23 cellular contexts compared by ENCODE assay signal in the genomic region with DNA sequence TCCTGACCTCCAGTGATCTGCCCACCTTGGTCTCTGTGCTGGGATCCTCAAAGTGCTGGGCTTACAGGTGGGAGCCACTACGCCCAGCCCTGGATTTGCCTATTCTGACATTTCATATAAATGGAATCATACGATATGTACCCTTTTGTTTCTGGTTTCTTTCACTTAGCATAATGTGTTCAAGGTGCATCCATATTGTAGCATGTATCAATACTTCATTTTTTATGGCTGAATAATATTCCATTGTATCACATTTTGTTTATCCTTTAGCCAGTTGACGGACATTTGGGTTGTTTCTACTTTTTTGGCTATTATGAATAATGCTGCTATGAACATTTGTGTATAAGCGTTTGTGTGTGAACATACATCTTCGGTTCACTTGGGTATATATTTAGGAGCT. TPM values are rescaled to one million over a fixed set of nuclear protein-coding genes. Genes with fewer than 3 reads are reported as not detected.
A peak's percentile ranks its signal among the peaks of the same experiment; 100 is the strongest.
DNase-seq lines count a peak whose midpoint lies in the region; ATAC-seq, FAIRE-seq and TF ChIP-seq lines count a peak whose summit lies in the region.
"Had no signal": no experiment of that assay in that cellular context is flagged by ENCODE, and none has a peak within 500 bp of the region (broad histone marks: within the 10 kb centered on the region; RNA-seq: fewer than 3 reads in every experiment).

No MANE protein-coding gene starts in this region.

- H2AFZ ChIP-seq in GM12878 (ENCODE audit: control insufficient read depth, low read depth, low read length) (no peak overlapping the region), PC-3 (ENCODE audit: low read length) (no peak overlapping the region)

- no peaks in the 10 kb centered on the region for H3K9me3 Mint-ChIP-seq in activated T-cell treated with anti-CD3 and anti-CD28 coated beads, Interleukin-2, amount 50 U/mL, for 24 hours
- H3K9me3 Mint-ChIP-seq in Calu3 (ENCODE audit: low read depth, unreplicated experiment) = no peaks in the 10 kb centered on the region
- H3K9me3 Mint-ChIP-seq: CD8-positive, alpha-beta memory T cell had no signal

- H3K79me2 ChIP-seq in GM12878 (ENCODE audit: control insufficient read depth, insufficient read depth, low read length) (peaks cover 3% of the 10 kb centered on the region), PC-3 (ENCODE audit: low read length) (peaks cover 2% of the 10 kb centered on the region)

- no peak for ATAC-seq in A549
- ATAC-seq in GM12878 = no peak
- no peak for ATAC-seq in PC-3

- TF ChIP-seq CTCF in A549 (IDR thresholded peaks at IDR 0.05) = no peak
- no peak for TF ChIP-seq CTCF in HL-60 (IDR thresholded peaks at IDR 0.05; ENCODE audit: insufficient read depth, low read length)
- TF ChIP-seq CTCF in GM12878 (IDR thresholded peaks at IDR 0.05 in 2 of 3, conservative IDR thresholded peaks at IDR 0.05 in 1 of 3; ENCODE audit: control insufficient read depth in 2 of 3, extremely low read depth in 1 of 3, insufficient read depth in 1 of 3, low read depth in 3 of 3, low read length in 3 of 3) = no peak
- no peak for TF ChIP-seq CTCF in Calu3 (IDR thresholded peaks at IDR 0.05; ENCODE audit: unreplicated experiment)
- TF ChIP-seq CTCF in PC-3 (conservative IDR thresholded peaks at IDR 0.05; ENCODE audit: low read depth, low read length) = no peak

- H3K27me3 ChIP-seq in HL-60 (ENCODE audit: insufficient read depth, poor library complexity, severe bottlenecking) (no peaks in the 10 kb centered on the region), GM12878 (replicated peaks in 1 of 2; ENCODE audit: control insufficient read depth in 2 of 2, insufficient read depth in 2 of 2, low read length in 1 of 2) (no peaks in the 10 kb centered on the region), PC-3 (ENCODE audit: low read length) (no peaks in the 10 kb centered on the region)
- H3K27me3 ChIP-seq: SJCRH30 had no signal

- H3F3A ChIP-seq in PC-3 (ENCODE audit: low read length, unreplicated experiment) = no peaks in the 10 kb centered on the region

- H3K27me3 Mint-ChIP-seq in activated T-cell treated with anti-CD3 and anti-CD28 coated beads, Interleukin-2, amount 50 U/mL, for 24 hours = peaks cover 13% of the 10 kb centered on the region
- peaks cover 14% of the 10 kb centered on the region for H3K27me3 Mint-ChIP-seq in Calu3 (ENCODE audit: unreplicated experiment)

- in situ Hi-C loops in GM12878 (cut with MboI) = no loop called here

- H3K9me3 ChIP-seq in A549 = no peaks in the 10 kb centered on the region
- no peaks in the 10 kb centered on the region; the same call in 2 of the 3 replicates for H3K9me3 ChIP-seq in GM12878 (replicated peaks; ENCODE audit: control insufficient read depth, insufficient read depth, low read length)
- H3K9me3 ChIP-seq in PC-3 (ENCODE audit: low read length) = no peaks in the 10 kb centered on the region
- H3K9me3 ChIP-seq: SJCRH30 had no signal

- TF ChIP-seq RAD21 in A549 (conservative IDR thresholded peaks at IDR 0.05 in 1 of 2, IDR thresholded peaks at IDR 0.05 in 1 of 2) (no peak), GM12878 (IDR thresholded peaks at IDR 0.05; ENCODE audit: insufficient read depth, low read depth, low read length) (no peak)

- SMC1A ChIA-PET in GM12878 (lab: Charles Lee; ENCODE audit: uncharacterized antibody, unreplicated experiment) = no interaction called here

- intact Hi-C loops in GM12878 (cut with micrococcal nuclease; ENCODE audit: unreplicated experiment) (loop anchor here (10.0 kb wide), 1 partner anchor 434 kb away; no protein-coding TSS in a partner anchor), Calu3 (cut with micrococcal nuclease; ENCODE audit: unreplicated experiment) (no loop called here), PC-3 (cut with micrococcal nuclease) (no loop called here)

- peaks cover 57% of the 10 kb centered on the region for H3K4me1 Mint-ChIP-seq in activated T-cell treated with anti-CD3 and anti-CD28 coated beads, Interleukin-2, amount 50 U/mL, for 24 hours (ENCODE audit: low read depth)
- peaks cover 14% of the 10 kb centered on the region for H3K4me1 Mint-ChIP-seq in Calu3 (ENCODE audit: low read depth, unreplicated experiment)

- H3K4me3 ChIP-seq in A549 (no peak overlapping the region), HL-60 (replicated peaks; ENCODE audit: insufficient read depth, low read length) (no peak overlapping the region), GM12878 (no peak overlapping the region), PC-3 (ENCODE audit: low read length) (no peak overlapping the region)
- H3K4me3 ChIP-seq: SJCRH30 had no signal

- H3K27ac Mint-ChIP-seq in activated T-cell treated with anti-CD3 and anti-CD28 coated beads, Interleukin-2, amount 50 U/mL, for 24 hours = peak overlapping the region; percentile 35
- no peak overlapping the region for H3K27ac Mint-ChIP-seq in Calu3 (ENCODE audit: unreplicated experiment)
- H3K27ac Mint-ChIP-seq: CD8-positive, alpha-beta memory T cell had no signal

- no peaks in the 10 kb centered on the region for H3K36me3 ChIP-seq in GM12878 (ENCODE audit: control insufficient read depth in 2 of 2, insufficient read depth in 2 of 2, low read length in 1 of 2)
- H3K36me3 ChIP-seq in PC-3 (ENCODE audit: low read depth, low read length) = no peaks in the 10 kb centered on the region
- H3K36me3 ChIP-seq: SJCRH30 had no signal

- TF ChIP-seq EP300 in A549 (IDR thresholded peaks at IDR 0.05) (no peak), GM12878 (IDR thresholded peaks at IDR 0.05; ENCODE audit: borderline replicate concordance in 1 of 2, control insufficient read depth in 1 of 2, low read depth in 2 of 2, low read length in 2 of 2) (no peak)

- RAD21 ChIA-PET in GM12878 (lab: Charles Lee; ENCODE audit: unreplicated experiment) = interaction anchor here (1.0 kb wide), 1 partner anchor 24 kb away, joined by 3 read pairs; no protein-coding TSS in a partner anchor

- peaks cover 21% of the 10 kb centered on the region for H3K4me1 ChIP-seq in A549
- peaks cover 7% of the 10 kb centered on the region for H3K4me1 ChIP-seq in GM12878 (ENCODE audit: control insufficient read depth, insufficient read depth, low read length)
- H3K4me1 ChIP-seq in PC-3 (ENCODE audit: insufficient read depth, low read length) = peaks cover 7% of the 10 kb centered on the region

- no peaks in the 10 kb centered on the region for H4K20me1 ChIP-seq in GM12878 (ENCODE audit: control insufficient read depth, insufficient read depth)
- no peaks in the 10 kb centered on the region for H4K20me1 ChIP-seq in PC-3 (ENCODE audit: low read length)

- BruUV-seq in GM12878 (replicated peaks; lab: Mats Ljungman, UMichigan) = no TSS peak
- no TSS peak for BruUV-seq in Calu3 (replicated peaks; lab: Mats Ljungman, UMichigan)
- no TSS peak for BruUV-seq in PC-3 (replicated peaks; lab: Mats Ljungman, UMichigan)

- H3K4me2 ChIP-seq in A549 (no peak overlapping the region), GM12878 (ENCODE audit: control insufficient read depth, insufficient read depth) (no peak overlapping the region), PC-3 (ENCODE audit: low read length) (no peak overlapping the region)
- H3K4me2 ChIP-seq: KMS-11 had no signal

- H3K27ac ChIP-seq in A549 (no peak overlapping the region), HL-60 (replicated peaks) (peak overlapping the region; percentile 73), GM12878 (ENCODE audit: control insufficient read depth, insufficient read depth) (no peak overlapping the region), PC-3 (ENCODE audit: low read length) (no peak overlapping the region)
- H3K27ac ChIP-seq: KMS-11, RWPE1, SJCRH30 had no signal

- TF ChIP-seq POLR2A in A549 (IDR thresholded peaks at IDR 0.05; ENCODE audit: low read length) (no peak), GM12878 (IDR thresholded peaks at IDR 0.05; ENCODE audit: low read depth, low read length) (no peak)

- H3K9ac ChIP-seq in GM12878 (ENCODE audit: control insufficient read depth, insufficient read depth, low read length) = no peak overlapping the region
- no peak overlapping the region for H3K9ac ChIP-seq in PC-3 (ENCODE audit: low read length)
- H3K9ac ChIP-seq: KMS-11 had no signal

- no peaks in the 10 kb centered on the region for H3K9me2 ChIP-seq in PC-3 (replicated peaks; ENCODE audit: low read length)

- POLR2A ChIA-PET in A549 (lab: Yijun Ruan, JAX) (no interaction called here), GM12878 (lab: Charles Lee) (no interaction called here), PC-3 (lab: Charles Lee; ENCODE audit: unreplicated experiment) (no interaction called here)

- DNase-seq in activated T-cell treated with anti-CD3 and anti-CD28 coated beads, Interleukin-2, amount 50 U/mL, for 24 hours = no peak
- no peak for DNase-seq in activated T-cell treated with anti-CD3 and anti-CD28 coated beads, Interleukin-2, amount 50 U/mL, for 1 hour
- DNase-seq in A549 (ENCODE audit: low read depth in 1 of 2, low spot score in 1 of 2) = no peak
- DNase-seq in HL-60 (ENCODE audit: low read depth in 1 of 2, low spot score in 1 of 2) = no peak
- DNase-seq in GM12878 (ENCODE audit: low read depth, low spot score) = no peak
- DNase-seq in Calu3 = no peak
- no peak for DNase-seq in PC-3
- DNase-seq in RCC 7860 (ENCODE audit: low spot score) = no peak
- DNase-seq: C1 segment of cervical spinal cord; CD8-positive, alpha-beta memory T cell; H7; NCI-H1417 treated with DMSO at 0.1 percent for 48 hours; NCI-H187 treated with DMSO at 0.1 percent for 48 hours; NCI-H2227 treated with DMSO at 0.1 percent for 48 hours; NCI-H510A treated with DMSO at 0.1 percent for 48 hours; NCI-H82; OCI-M1; SJCRH30 had no signal

- no peak overlapping the region for H3K4me3 Mint-ChIP-seq in activated T-cell treated with anti-CD3 and anti-CD28 coated beads, Interleukin-2, amount 50 U/mL, for 24 hours
- H3K4me3 Mint-ChIP-seq in Calu3 (ENCODE audit: low read depth, unreplicated experiment) = no peak overlapping the region

- peaks cover 2% of the 10 kb centered on the region for H3K36me3 Mint-ChIP-seq in activated T-cell treated with anti-CD3 and anti-CD28 coated beads, Interleukin-2, amount 50 U/mL, for 24 hours (ENCODE audit: low read depth)
- peaks cover 11% of the 10 kb centered on the region for H3K36me3 Mint-ChIP-seq in Calu3 (ENCODE audit: insufficient read depth, unreplicated experiment)

- 92% methylated on average over 5 of the region's 5 CpGs for WGBS in A549 (ENCODE audit: missing lambda C conversion rate)
- WGBS in GM12878 (ENCODE audit: insufficient coverage, insufficient replicate concordance, low lambda C conversion rate, missing lambda C conversion rate) = 86% methylated on average over 5 of the region's 5 CpGs

- CTCF ChIA-PET in A549 (lab: Yijun Ruan, JAX) (interaction anchor here (1.4 to 5.3 kb wide), 3 partner anchors 15 to 24 kb away, joined by 3 to 66 read pairs (median 4); no protein-coding TSS in a partner anchor), GM12878 (lab: Yijun Ruan, JAX) (interaction anchor here (0.9 to 11.3 kb wide), 3 partner anchors 9 to 23 kb away, joined by 4 to 227 read pairs (median 8); no protein-coding TSS in a partner anchor), Calu3 (lab: Charles Lee) (no interaction called here), PC-3 (lab: Charles Lee) (no interaction called here)

- no peak for FAIRE-seq in A549 (lab: Jason Lieb, UNC)
- FAIRE-seq in GM12878 (lab: Jason Lieb, UNC) = no peak
- no peak for FAIRE-seq in RCC 7860 (lab: Jason Lieb, UNC)
- FAIRE-seq: D721Med, GM12892, GM18507 had no signal

RNA-seq across cellular contexts. Expression of a gene that starts 4.8 kb away (rescaled TPM):
- polyA plus RNA-seq in A549 (2011; rRNA removed) (94.6 and 179 TPM in 2 replicates), A549 (2017; fragmentation: RNase III; extraction: RNeasy Plus Mini Kit Qiagen cat#74134 plus additional on column Dnase treatment) (22.0 to 24.2 TPM (median 24.2 TPM) in 3 replicates), GM12878 (2011; rRNA removed) (198 and 232 TPM in 2 replicates), GM12878 (2014; fragmentation: Illumina TruSeq; extraction: Trizol) (22.1 and 24.2 TPM in 2 replicates), GM12878 (2014; fragmentation: Nextera tagmentation; extraction: Ambion mirVana) (10 to 100 TPM; 37.4 to 44.0 TPM), GM12878 (2014; rRNA removed) (26.1 and 29.6 TPM in 2 replicates), GM12878 (2016; fragmentation: Nextera tagmentation; extraction: Ambion mirVana) (10 to 100 TPM; 24.5 to 28.4 TPM)
- polyA plus RNA-seq in A549 (2012; cell fraction: cytosol; rRNA removed) = 46.7 and 46.9 TPM in 2 replicates
- 16.5 and 23.0 TPM in 2 replicates for polyA plus RNA-seq in A549 (2012; cell fraction: nucleus; rRNA removed)
- 127 and 199 TPM in 2 replicates for polyA minus RNA-seq in A549 (2011; rRNA and poly(A)+ RNA removed)
- 232 and 244 TPM in 2 replicates for total RNA-seq in GM12878 (2013; cell fraction: nucleolus; rRNA removed)
- total RNA-seq in GM12878 (2014; rRNA removed) (15.1 and 16.4 TPM in 2 replicates), GM12878 (2014; rRNA removed; fragmentation: Illumina TruSeq; extraction: Trizol) (19.6 and 21.2 TPM in 2 replicates), GM12878 (2021) (12.0 and 14.1 TPM in 2 replicates), Calu3 (2022) (14.5 and 17.4 TPM in 2 replicates), PC-3 (2014; rRNA removed) (25.7 and 29.1 TPM in 2 replicates)
- 22.4 TPM for polyA plus RNA-seq in GM12878 (2011; ENCODE audit: low read depth)
- 184 and 280 TPM in 2 replicates for polyA plus RNA-seq in GM12878 (2011; cell fraction: cytosol; rRNA removed)
- polyA plus RNA-seq in GM12878 (2011; cell fraction: nucleus; rRNA removed) = 85.4 and 130 TPM in 2 replicates
- polyA plus RNA-seq in GM12878 (2012) = 26.2 and 86.6 TPM in 2 replicates
- polyA minus RNA-seq in GM12878 (2011; rRNA and poly(A)+ RNA removed) = 141 and 166 TPM in 2 replicates
- 42.1 and 54.1 TPM in 2 replicates for polyA minus RNA-seq in GM12878 (2011; cell fraction: cytosol; rRNA and poly(A)+ RNA removed)
- 97.8 and 100.0 TPM in 2 replicates for polyA minus RNA-seq in GM12878 (2011; cell fraction: nucleus; rRNA and poly(A)+ RNA removed)

RNA-seq across cellular contexts. Expression of a gene that starts 25.6 kb away (rescaled TPM):
- polyA plus RNA-seq in A549 (2011; rRNA removed) (48.8 and 49.1 TPM in 2 replicates), A549 (2017; fragmentation: RNase III; extraction: RNeasy Plus Mini Kit Qiagen cat#74134 plus additional on column Dnase treatment) (25.9 to 32.3 TPM (median 28.0 TPM) in 3 replicates), GM12878 (2011; rRNA removed) (36.4 and 37.8 TPM in 2 replicates), GM12878 (2014; fragmentation: Illumina TruSeq; extraction: Trizol) (36.6 and 51.7 TPM in 2 replicates), GM12878 (2014; fragmentation: Nextera tagmentation; extraction: Ambion mirVana) (10 to 100 TPM; 40.5 to 48.4 TPM), GM12878 (2014; rRNA removed) (18.9 and 20.7 TPM in 2 replicates), GM12878 (2016; fragmentation: Nextera tagmentation; extraction: Ambion mirVana) (10 to 100 TPM; 43.4 to 43.5 TPM)
- polyA plus RNA-seq in A549 (2012; cell fraction: cytosol; rRNA removed) = 16.2 and 17.9 TPM in 2 replicates
- 8.1 and 10.5 TPM in 2 replicates for polyA plus RNA-seq in A549 (2012; cell fraction: nucleus; rRNA removed)
- polyA minus RNA-seq in A549 (2011; rRNA and poly(A)+ RNA removed) = 22.7 and 26.3 TPM in 2 replicates
- total RNA-seq in GM12878 (2013; cell fraction: nucleolus; rRNA removed) = 56.9 and 63.6 TPM in 2 replicates
- total RNA-seq in GM12878 (2014; rRNA removed) (26.8 and 29.4 TPM in 2 replicates), GM12878 (2014; rRNA removed; fragmentation: Illumina TruSeq; extraction: Trizol) (35.3 and 36.9 TPM in 2 replicates), GM12878 (2021) (27.7 and 28.1 TPM in 2 replicates), Calu3 (2022) (29.7 and 30.0 TPM in 2 replicates), PC-3 (2014; rRNA removed) (33.8 and 37.1 TPM in 2 replicates)
- 14.2 TPM for polyA plus RNA-seq in GM12878 (2011; ENCODE audit: low read depth)
- 19.7 and 23.3 TPM in 2 replicates for polyA plus RNA-seq in GM12878 (2011; cell fraction: cytosol; rRNA removed)
- polyA plus RNA-seq in GM12878 (2011; cell fraction: nucleus; rRNA removed) = 13.0 and 13.3 TPM in 2 replicates
- 12.6 and 13.7 TPM in 2 replicates for polyA plus RNA-seq in GM12878 (2012)
- polyA minus RNA-seq in GM12878 (2011; rRNA and poly(A)+ RNA removed) = 36.3 and 48.1 TPM in 2 replicates
- polyA minus RNA-seq in GM12878 (2011; cell fraction: cytosol; rRNA and poly(A)+ RNA removed) = 13.0 and 15.1 TPM in 2 replicates
- 18.3 and 38.9 TPM in 2 replicates for polyA minus RNA-seq in GM12878 (2011; cell fraction: nucleus; rRNA and poly(A)+ RNA removed)

RNA-seq across cellular contexts. Expression of a gene that starts 41.1 kb away (rescaled TPM):
- polyA plus RNA-seq in A549 (2011; rRNA removed) (55.4 and 83.3 TPM in 2 replicates), A549 (2017; fragmentation: RNase III; extraction: RNeasy Plus Mini Kit Qiagen cat#74134 plus additional on column Dnase treatment) (65.1 to 66.9 TPM (median 65.4 TPM) in 3 replicates), GM12878 (2011; rRNA removed) (18.5 and 34.8 TPM in 2 replicates), GM12878 (2014; fragmentation: Illumina TruSeq; extraction: Trizol) (10.5 and 24.0 TPM in 2 replicates), GM12878 (2014; fragmentation: Nextera tagmentation; extraction: Ambion mirVana) (1 to 10 TPM in 1 of 2 experiments, under 1 TPM in 1; 0.50 to 1.5 TPM), GM12878 (2014; rRNA removed) (50.8 and 55.9 TPM in 2 replicates), GM12878 (2016; fragmentation: Nextera tagmentation; extraction: Ambion mirVana) (10 to 100 TPM; 48.7 to 58.3 TPM)
- 79.8 and 101 TPM in 2 replicates for polyA plus RNA-seq in A549 (2012; cell fraction: cytosol; rRNA removed)
- polyA plus RNA-seq in A549 (2012; cell fraction: nucleus; rRNA removed) = 150 and 163 TPM in 2 replicates
- 127 and 130 TPM in 2 replicates for polyA minus RNA-seq in A549 (2011; rRNA and poly(A)+ RNA removed)
- total RNA-seq in GM12878 (2013; cell fraction: nucleolus; rRNA removed) = 38.3 and 43.9 TPM in 2 replicates
- total RNA-seq in GM12878 (2014; rRNA removed) (48.4 and 51.7 TPM in 2 replicates), GM12878 (2014; rRNA removed; fragmentation: Illumina TruSeq; extraction: Trizol) (27.7 and 31.4 TPM in 2 replicates), GM12878 (2021) (56.0 and 61.3 TPM in 2 replicates), Calu3 (2022) (57.1 and 57.3 TPM in 2 replicates), PC-3 (2014; rRNA removed) (128 and 142 TPM in 2 replicates)
- polyA plus RNA-seq in GM12878 (2011; ENCODE audit: low read depth) = 8.8 TPM
- polyA plus RNA-seq in GM12878 (2011; cell fraction: cytosol; rRNA removed) = 34.6 and 42.3 TPM in 2 replicates
- 84.6 and 84.9 TPM in 2 replicates for polyA plus RNA-seq in GM12878 (2011; cell fraction: nucleus; rRNA removed)
- 24.1 and 28.3 TPM in 2 replicates for polyA plus RNA-seq in GM12878 (2012)
- polyA minus RNA-seq in GM12878 (2011; rRNA and poly(A)+ RNA removed) = 28.6 and 35.3 TPM in 2 replicates
- 19.9 and 22.7 TPM in 2 replicates for polyA minus RNA-seq in GM12878 (2011; cell fraction: cytosol; rRNA and poly(A)+ RNA removed)
- 20.3 and 40.6 TPM in 2 replicates for polyA minus RNA-seq in GM12878 (2011; cell fraction: nucleus; rRNA and poly(A)+ RNA removed)

Comparison
In these comparisons a context has a peak if more than half of its experiments do, and no peak if none do; other contexts are left out.
1. CTCF ChIA-PET loops: an anchor here in A549 (1.4 to 5.3 kb wide) and GM12878 (0.9 to 11.3 kb wide); none called in Calu3 and PC-3.